In genomic region chr11:12529793-12530192, GRCh38 we compare ENCODE assay signal across 18 cellular contexts.
DNase-seq lines count a peak whose midpoint lies in the region; ATAC-seq, FAIRE-seq and TF ChIP-seq lines count a peak whose summit lies in the region.
"Had no signal": no experiment of that assay in that cellular context is flagged by ENCODE, and none has a peak within 500 bp of the region (broad histone marks: within the 10 kb centered on the region; RNA-seq: fewer than 3 reads in every experiment).

No MANE protein-coding gene starts in this region.

- H3K9ac ChIP-seq in K562 (ENCODE audit: insufficient read depth in 1 of 2, low read depth in 2 of 2, low read length in 2 of 2) (no peak overlapping the region), Karpas-422 (ENCODE audit: low read length) (no peak overlapping the region)

- no peaks in the 10 kb centered on the region for H3K4me1 Mint-ChIP-seq in activated naive CD4-positive, alpha-beta T cell treated with anti-CD3 and anti-CD28 coated beads for 36 hours (ENCODE audit: low read depth)

- H2AFZ ChIP-seq in K562 (ENCODE audit: low read depth, low read length), result no peak overlapping the region
- H2AFZ ChIP-seq in Karpas-422 (ENCODE audit: low read length), result no peak overlapping the region

- no peaks in the 10 kb centered on the region for H3K79me2 ChIP-seq in K562 (ENCODE audit: control insufficient read depth, insufficient read depth, low read length)
- no peaks in the 10 kb centered on the region for H3K79me2 ChIP-seq in Karpas-422 (ENCODE audit: low read length)

- intact Hi-C loops in K562 (cut with micrococcal nuclease) (no loop called here), sigmoid colon (cut with DNase I) (loop anchor here (10.0 kb wide), 1 partner anchor 355 kb away; no protein-coding TSS in a partner anchor), mucosa of descending colon (cut with DNase I, micrococcal nuclease) (no loop called here)
- intact Hi-C loops in activated naive CD4-positive, alpha-beta T cell treated with anti-CD3 and anti-CD28 coated beads for 36 hours (cut with micrococcal nuclease), result no loop called here

- CTCF ChIA-PET in A549 (lab: Yijun Ruan, JAX) (no interaction called here), K562 (lab: Yijun Ruan, JAX; ENCODE audit: low intra/inter-chr PET ratio) (no interaction called here)
- CTCF ChIA-PET in activated naive CD4-positive, alpha-beta T cell treated with anti-CD3 and anti-CD28 coated beads for 36 hours (lab: Charles Lee), result no interaction called here

- no peaks in the 10 kb centered on the region for H3K9me3 Mint-ChIP-seq in activated naive CD4-positive, alpha-beta T cell treated with anti-CD3 and anti-CD28 coated beads for 36 hours

- no peak overlapping the region for H3K4me2 ChIP-seq in A549
- no peak overlapping the region for H3K4me2 ChIP-seq in K562 (ENCODE audit: insufficient read depth, low read length)
- no peak overlapping the region for H3K4me2 ChIP-seq in Karpas-422 (ENCODE audit: low read depth, low read length, poor library complexity, severe bottlenecking)

- no peak overlapping the region for H3K27ac ChIP-seq in A549
- no peak overlapping the region for H3K27ac ChIP-seq in K562 (ENCODE audit: extremely low read depth, low read depth, low read length)
- peak overlapping the region; percentile 4 to 64 (median 60) for H3K27ac ChIP-seq in sigmoid colon
- no peak overlapping the region for H3K27ac ChIP-seq in Karpas-422 (ENCODE audit: low read length)
- H3K27ac ChIP-seq: C4-2B had no signal

- H3K4me3 ChIP-seq in A549 (no peak overlapping the region), K562 (no peak overlapping the region), fibroblast of the aortic adventitia (ENCODE audit: low read depth, low read length) (no peak overlapping the region), sigmoid colon (no peak overlapping the region), Karpas-422 (ENCODE audit: low read length) (no peak overlapping the region), mucosa of descending colon (no peak overlapping the region)

- H3K27me3 ChIP-seq in K562 (ENCODE audit: control insufficient read depth in 2 of 2, insufficient read depth in 2 of 2, low read length in 2 of 2) (peaks cover 54 to 58% of the 10 kb centered on the region in 2 experiments), sigmoid colon (no peaks in the 10 kb centered on the region), Karpas-422 (ENCODE audit: low read length) (no peaks in the 10 kb centered on the region)

- ATAC-seq in A549 (no peak), K562 (no peak), GM18505 (IDR thresholded peaks at IDR 0.05; ENCODE audit: unreplicated experiment) (no peak), mucosa of descending colon (no peak)
- ATAC-seq: HCT116, PC-3 had no signal

- H3K4me3 Mint-ChIP-seq in activated naive CD4-positive, alpha-beta T cell treated with anti-CD3 and anti-CD28 coated beads for 36 hours, result no peak overlapping the region

- H3K9me2 ChIP-seq in Karpas-422 (replicated peaks; ENCODE audit: insufficient read depth, low read length), result no peaks in the 10 kb centered on the region

- TF ChIP-seq CTCF in A549 (IDR thresholded peaks at IDR 0.05), result no peak
- no peak for TF ChIP-seq CTCF in K562 (IDR thresholded peaks at IDR 0.05 in 2 of 3, conservative IDR thresholded peaks at IDR 0.05 in 1 of 3; ENCODE audit: insufficient read depth in 2 of 3, low read depth in 1 of 3, low read length in 3 of 3)
- TF ChIP-seq CTCF in fibroblast of the aortic adventitia (IDR thresholded peaks at IDR 0.05; ENCODE audit: insufficient read depth, low read length), result no peak
- no peak for TF ChIP-seq CTCF in sigmoid colon (IDR thresholded peaks at IDR 0.05)
- no peak for TF ChIP-seq CTCF in mucosa of descending colon (IDR thresholded peaks at IDR 0.05)

- POLR2A ChIA-PET in A549 (lab: Yijun Ruan, JAX) (no interaction called here), K562 (lab: Yijun Ruan, JAX) (no interaction called here)

- H3K36me3 ChIP-seq in K562 (ENCODE audit: control insufficient read depth, insufficient read depth, low read length) (no peaks in the 10 kb centered on the region), sigmoid colon (peaks cover 15 to 68% (median 30%) of the 10 kb centered on the region in 4 donors), Karpas-422 (ENCODE audit: insufficient read depth, low read length) (no peaks in the 10 kb centered on the region), mucosa of descending colon (ENCODE audit: low read depth) (no peaks in the 10 kb centered on the region)

- H3K9me3 ChIP-seq in A549 (no peaks in the 10 kb centered on the region), K562 (replicated peaks; ENCODE audit: control insufficient read depth, insufficient read depth, low read depth, low read length) (no peaks in the 10 kb centered on the region), sigmoid colon (no peaks in the 10 kb centered on the region), Karpas-422 (ENCODE audit: low read length) (no peaks in the 10 kb centered on the region), mucosa of descending colon (no peaks in the 10 kb centered on the region)

- TF ChIP-seq EP300 in A549 (IDR thresholded peaks at IDR 0.05), result no peak
- TF ChIP-seq EP300 in K562 (IDR thresholded peaks at IDR 0.05; ENCODE audit: low read length), result no peak
- no peak for TF ChIP-seq EP300 in sigmoid colon (IDR thresholded peaks at IDR 0.05)

- no peak for DNase-seq in A549 (ENCODE audit: low read depth in 1 of 2, low spot score in 1 of 2)
- no peak for DNase-seq in K562 (ENCODE audit: extremely low read depth in 1 of 4, low spot score in 3 of 4)
- DNase-seq in fibroblast of the aortic adventitia (ENCODE audit: low read depth), result peak; percentile 66
- DNase-seq in sigmoid colon, result no peak
- no peak for DNase-seq in Karpas-422
- no peak for DNase-seq in mucosa of descending colon
- DNase-seq in activated naive CD4-positive, alpha-beta T cell treated with anti-CD3 and anti-CD28 coated beads for 36 hours, result no peak
- DNase-seq: 8988T, EL, NCI-H1048, NCI-H146, NCI-H2227 treated with DMSO at 0.1 percent for 48 hours, NCI-H524 treated with DMSO at 0.1 percent for 48 hours, PC-3 had no signal

- in situ Hi-C loops in K562 (cut with MboI), result no loop called here

- TF ChIP-seq POLR2A in A549 (IDR thresholded peaks at IDR 0.05; ENCODE audit: low read length), result no peak
- TF ChIP-seq POLR2A in K562 (conservative IDR thresholded peaks at IDR 0.05), result no peak
- no peak for TF ChIP-seq POLR2A in sigmoid colon (IDR thresholded peaks at IDR 0.05)
- no peak for TF ChIP-seq POLR2A in GM18505 (IDR thresholded peaks at IDR 0.05; ENCODE audit: borderline replicate concordance, extremely low read depth, insufficient read depth, insufficient read length)

- peaks cover 2% of the 10 kb centered on the region for H3K27me3 Mint-ChIP-seq in activated naive CD4-positive, alpha-beta T cell treated with anti-CD3 and anti-CD28 coated beads for 36 hours (ENCODE audit: low read depth)

- TF ChIP-seq RAD21 in A549 (conservative IDR thresholded peaks at IDR 0.05 in 1 of 2, IDR thresholded peaks at IDR 0.05 in 1 of 2) (no peak), K562 (CRISPR knock-in tag; conservative IDR thresholded peaks at IDR 0.05 in 1 of 2, IDR thresholded peaks at IDR 0.05 in 1 of 2) (no peak)

- H4K20me1 ChIP-seq in K562 (replicated peaks; ENCODE audit: control insufficient read depth, insufficient read depth, low read length) (no peaks in the 10 kb centered on the region), Karpas-422 (ENCODE audit: insufficient read depth, low read depth, low read length) (no peaks in the 10 kb centered on the region)

- H3K4me1 ChIP-seq in A549, result peaks cover 7% of the 10 kb centered on the region; the same call in 1 of the 3 replicates
- H3K4me1 ChIP-seq in K562 (replicated peaks in 1 of 2; ENCODE audit: control insufficient read depth in 2 of 2, insufficient read depth in 2 of 2, low read length in 2 of 2), result no peaks in the 10 kb centered on the region
- H3K4me1 ChIP-seq in sigmoid colon, result peaks cover 0 to 25% (median 17%) of the 10 kb centered on the region in 4 donors
- H3K4me1 ChIP-seq in Karpas-422 (ENCODE audit: low read length), result no peaks in the 10 kb centered on the region
- no peaks in the 10 kb centered on the region for H3K4me1 ChIP-seq in mucosa of descending colon (ENCODE audit: low read depth)

- FAIRE-seq in A549 (lab: Jason Lieb, UNC) (no peak), K562 (lab: Jason Lieb, UNC) (no peak)
- FAIRE-seq: GM18507 had no signal

- no peaks in the 10 kb centered on the region for H3K9me1 ChIP-seq in K562 (ENCODE audit: control insufficient read depth, insufficient read depth, low read length)

- H3K27ac Mint-ChIP-seq in activated naive CD4-positive, alpha-beta T cell treated with anti-CD3 and anti-CD28 coated beads for 36 hours, result no peak overlapping the region

- no peaks in the 10 kb centered on the region for H3K36me3 Mint-ChIP-seq in activated naive CD4-positive, alpha-beta T cell treated with anti-CD3 and anti-CD28 coated beads for 36 hours (ENCODE audit: low read depth)

- no TSS peak for BruUV-seq in K562 (replicated peaks; lab: Mats Ljungman, UMichigan)

TF ChIP-seq in A549, 52 proteins besides CTCF, POLR2A, EP300 and RAD21:
- TF ChIP-seq KDM1A (IDR thresholded peaks at IDR 0.05; ENCODE audit: low read depth), result no peak
- peak; percentile 32 to 65; a peak in 2 of 4 replicates for TF ChIP-seq CEBPB (IDR thresholded peaks at IDR 0.05)

TF ChIP-seq in K562, 482 proteins besides CTCF, POLR2A, EP300 and RAD21:
- no peak for TF ChIP-seq CEBPG (CRISPR knock-in tag; IDR thresholded peaks at IDR 0.05)
- peak; percentile 46 to 60; a peak in 2 of 4 replicates for TF ChIP-seq CEBPG (tag; conservative IDR thresholded peaks at IDR 0.05 in 1 of 2, IDR thresholded peaks at IDR 0.05 in 1 of 2)
- TF ChIP-seq CEBPB (tag; IDR thresholded peaks at IDR 0.05), result peak; percentile 63
- no peak for TF ChIP-seq E2F5 (CRISPR knock-in tag; IDR thresholded peaks at IDR 0.05)

Comparison
In these comparisons a context has a peak if more than half of its experiments do, and no peak if none do; other contexts are left out.
1. H3K27ac ChIP-seq: peak in sigmoid colon (4 of 4); none in A549 (0 of 2), K562 (single experiment) and Karpas-422 (single experiment).
2. Of the 35 proteins assayed by ChIP-seq in both K562 and A549: peak only in K562: none; only in A549: none; in both: CEBPB; in neither: 34.